In the genomic region with DNA sequence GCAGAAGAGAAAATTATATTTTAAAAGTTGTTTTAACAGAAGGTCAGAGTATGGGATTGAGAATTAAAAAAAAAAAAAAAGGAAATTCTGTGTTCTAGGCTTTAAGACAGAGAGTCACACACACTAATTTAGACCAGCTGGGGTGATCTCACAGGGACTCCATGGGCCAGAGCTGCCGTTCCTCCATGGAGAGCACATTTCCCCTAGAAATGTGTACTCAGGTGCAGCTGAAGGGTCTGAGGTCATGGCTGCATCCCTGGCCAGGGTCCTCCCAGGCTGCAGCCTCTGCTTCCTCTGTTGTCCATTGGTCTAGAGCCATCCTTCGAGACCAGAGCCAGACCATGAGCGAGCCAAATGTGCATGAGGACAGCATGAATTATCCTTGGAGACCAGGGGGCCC, we compare ENCODE assay signal across 22 cellular contexts.
DNase-seq lines count a peak whose midpoint lies in the region; TF ChIP-seq lines count a peak whose summit lies in the region.
"Had no signal": no experiment of that assay in that cellular context is flagged by ENCODE, and none has a peak within 500 bp of the region (broad histone marks: within the 10 kb centered on the region; RNA-seq: fewer than 3 reads in every experiment).

No MANE protein-coding gene starts in this region.

- H3K4me3 Mint-ChIP-seq in nephron = no peak overlapping the region
- no peak overlapping the region for H3K4me3 Mint-ChIP-seq in activated CD4-positive, alpha-beta memory T cell treated with anti-CD3 and anti-CD28 coated beads, Interleukin-2, amount 10 ng/mL, durations not matched to agents 7 days and 5 days
- H3K4me3 Mint-ChIP-seq: activated naive CD8-positive, alpha-beta T cell; CD4-positive, CD25-positive, alpha-beta regulatory T cell; stimulated activated memory B cell treated with anti-CD40 and anti-IgM and Interleukin-4, amounts not matched to agents 10 μg/mL and 1 μg/mL and 100 μg/mL, for 72 hours had no signal

- WGBS in thyroid gland, 2 donors = 77 to 86% methylated on average over 3 of the region's 3 CpGs

- H3K36me3 ChIP-seq in adipocyte (ENCODE audit: control insufficient read depth, insufficient read depth, low read length, severe bottlenecking) (no peaks in the 10 kb centered on the region), thyroid gland (no peaks in the 10 kb centered on the region)
- H3K36me3 ChIP-seq: colonic mucosa had no signal

- no peak overlapping the region for H3K27ac ChIP-seq in thyroid gland
- H3K27ac ChIP-seq: body of pancreas, colonic mucosa, parathyroid adenoma had no signal

- H3K4me1 Mint-ChIP-seq in nephron = peaks cover 89% of the 10 kb centered on the region
- H3K4me1 Mint-ChIP-seq in activated CD4-positive, alpha-beta memory T cell treated with anti-CD3 and anti-CD28 coated beads, Interleukin-2, amount 10 ng/mL, durations not matched to agents 7 days and 5 days = no peaks in the 10 kb centered on the region
- H3K4me1 Mint-ChIP-seq: CD4-positive, CD25-positive, alpha-beta regulatory T cell; stimulated activated memory B cell treated with anti-CD40 and anti-IgM and Interleukin-4, amounts not matched to agents 10 μg/mL and 1 μg/mL and 100 μg/mL, for 72 hours had no signal

- CTCF ChIA-PET in activated CD4-positive, alpha-beta memory T cell treated with anti-CD3 and anti-CD28 coated beads, Interleukin-2, amount 10 ng/mL, durations not matched to agents 7 days and 5 days (lab: Charles Lee) = no interaction called here

- TF ChIP-seq POLR2A in thyroid gland (IDR thresholded peaks at IDR 0.05) = no peak

- H3K27me3 ChIP-seq in adipocyte (replicated peaks; ENCODE audit: control insufficient read depth, insufficient read depth, low read length) (peaks cover 18% of the 10 kb centered on the region), thyroid gland (no peaks in the 10 kb centered on the region)
- H3K27me3 ChIP-seq: body of pancreas, colonic mucosa had no signal

- H3K27me3 Mint-ChIP-seq in nephron (ENCODE audit: low read depth) = no peaks in the 10 kb centered on the region
- peaks cover 3% of the 10 kb centered on the region for H3K27me3 Mint-ChIP-seq in activated CD4-positive, alpha-beta memory T cell treated with anti-CD3 and anti-CD28 coated beads, Interleukin-2, amount 10 ng/mL, durations not matched to agents 7 days and 5 days

- TF ChIP-seq CTCF in nephron (IDR thresholded peaks at IDR 0.05; ENCODE audit: unreplicated experiment in 3 of 3) (no peak), thyroid gland (IDR thresholded peaks at IDR 0.05) (no peak)

- H3K4me3 ChIP-seq in adipocyte (ENCODE audit: low read length) (no peak overlapping the region), thyroid gland (replicated peaks in 1 of 3) (no peak overlapping the region)
- H3K4me3 ChIP-seq: body of pancreas, colonic mucosa, GM12878 had no signal

- DNase-seq in AG08395 (ENCODE audit: low spot score) = peak; percentile 49
- DNase-seq in GM03348 (ENCODE audit: low spot score) = peak; percentile 19
- peak; percentile 48 for DNase-seq in adipocyte (ENCODE audit: low read depth)
- DNase-seq in T-helper 2 cell = no peak
- no peak for DNase-seq in NCI-H226
- no peak for DNase-seq in thyroid gland
- no peak for DNase-seq in activated CD4-positive, alpha-beta memory T cell treated with anti-CD3 and anti-CD28 coated beads, Interleukin-2, amount 10 ng/mL, durations not matched to agents 7 days and 5 days
- DNase-seq: activated CD4-positive, alpha-beta T cell treated with anti-CD3 and anti-CD28 coated beads for 1 hour; body of pancreas; CD4-positive, CD25-positive, alpha-beta regulatory T cell; colonic mucosa; DMS153; GF-D8; GOT3; hypothalamus; NCI-H1694; NCI-H446 had no signal

- intact Hi-C loops in thyroid gland (cut with DNase I) = no loop called here

- peak overlapping the region; percentile 21 to 68 (median 67) for H3K27ac Mint-ChIP-seq in nephron
- H3K27ac Mint-ChIP-seq in activated CD4-positive, alpha-beta memory T cell treated with anti-CD3 and anti-CD28 coated beads, Interleukin-2, amount 10 ng/mL, durations not matched to agents 7 days and 5 days = no peak overlapping the region
- H3K27ac Mint-ChIP-seq: activated naive CD8-positive, alpha-beta T cell; CD4-positive, CD25-positive, alpha-beta regulatory T cell; stimulated activated memory B cell treated with anti-CD40 and anti-IgM and Interleukin-4, amounts not matched to agents 10 μg/mL and 1 μg/mL and 100 μg/mL, for 72 hours had no signal

- H3K36me3 Mint-ChIP-seq in nephron (ENCODE audit: low read depth) = no peaks in the 10 kb centered on the region
- H3K36me3 Mint-ChIP-seq in activated CD4-positive, alpha-beta memory T cell treated with anti-CD3 and anti-CD28 coated beads, Interleukin-2, amount 10 ng/mL, durations not matched to agents 7 days and 5 days (ENCODE audit: low read depth) = no peaks in the 10 kb centered on the region
- H3K36me3 Mint-ChIP-seq: activated naive CD8-positive, alpha-beta T cell; CD4-positive, CD25-positive, alpha-beta regulatory T cell; stimulated activated memory B cell treated with anti-CD40 and anti-IgM and Interleukin-4, amounts not matched to agents 10 μg/mL and 1 μg/mL and 100 μg/mL, for 72 hours had no signal

- no peak overlapping the region for H3K9ac ChIP-seq in adipocyte (ENCODE audit: low read length)
- H3K9ac ChIP-seq: parathyroid adenoma had no signal

- H3K9me3 ChIP-seq in adipocyte (ENCODE audit: control insufficient read depth, low read length) (no peaks in the 10 kb centered on the region), thyroid gland (no peaks in the 10 kb centered on the region)
- H3K9me3 ChIP-seq: body of pancreas, colonic mucosa had no signal

- no peaks in the 10 kb centered on the region for H3K9me3 Mint-ChIP-seq in nephron
- no peaks in the 10 kb centered on the region for H3K9me3 Mint-ChIP-seq in activated CD4-positive, alpha-beta memory T cell treated with anti-CD3 and anti-CD28 coated beads, Interleukin-2, amount 10 ng/mL, durations not matched to agents 7 days and 5 days
- H3K9me3 Mint-ChIP-seq: stimulated activated memory B cell treated with anti-CD40 and anti-IgM and Interleukin-4, amounts not matched to agents 10 μg/mL and 1 μg/mL and 100 μg/mL, for 72 hours had no signal

- H3K4me1 ChIP-seq in adipocyte (ENCODE audit: control insufficient read depth, insufficient read depth, low read length) (no peaks in the 10 kb centered on the region), thyroid gland (peaks cover 0 to 28% of the 10 kb centered on the region in 2 donors)
- H3K4me1 ChIP-seq: colonic mucosa, parathyroid adenoma had no signal

- POLR2A ChIA-PET in activated CD4-positive, alpha-beta memory T cell treated with anti-CD3 and anti-CD28 coated beads, Interleukin-2, amount 10 ng/mL, durations not matched to agents 7 days and 5 days (lab: Charles Lee) = no interaction called here

Comparison
In these comparisons a context has a peak if more than half of its experiments do, and no peak if none do; other contexts are left out.
1. DNase-seq: peak in AG08395 (single experiment), GM03348 (single experiment) and adipocyte (single experiment); none in T-helper 2 cell (0 of 5), NCI-H226 (single experiment), thyroid gland (0 of 2) and activated CD4-positive, alpha-beta memory T cell treated with anti-CD3 and anti-CD28 coated beads, Interleukin-2, amount 10 ng/mL, durations not matched to agents 7 days and 5 days (single experiment).